ENCODE assay signal across 1 cellular context in the genomic region with DNA sequence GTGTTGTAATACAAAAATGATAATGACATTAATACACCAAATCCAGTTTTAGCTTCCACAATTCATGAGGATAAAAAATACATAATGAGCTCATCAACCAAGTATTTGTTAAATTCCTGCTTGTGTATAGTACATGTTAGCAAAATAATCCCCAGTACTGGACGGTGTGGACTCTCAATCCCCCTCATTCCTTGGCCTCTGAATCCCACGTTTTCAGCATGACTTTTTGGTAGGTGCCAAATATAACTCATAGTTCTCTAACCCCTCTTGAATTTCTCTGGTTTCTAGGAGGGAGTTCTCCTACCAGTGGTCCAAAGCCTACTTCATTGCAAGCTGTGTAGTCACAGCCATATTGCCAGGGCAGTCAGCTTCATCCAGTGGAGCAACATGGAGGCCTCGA.
TF ChIP-seq lines count a peak whose summit lies in the region.

No MANE protein-coding gene starts in this region.

TF ChIP-seq in WTC11, 78 proteins besides CTCF, POLR2A, EP300 and RAD21 (continued from another document):
- TF ChIP-seq, protein P1, sequence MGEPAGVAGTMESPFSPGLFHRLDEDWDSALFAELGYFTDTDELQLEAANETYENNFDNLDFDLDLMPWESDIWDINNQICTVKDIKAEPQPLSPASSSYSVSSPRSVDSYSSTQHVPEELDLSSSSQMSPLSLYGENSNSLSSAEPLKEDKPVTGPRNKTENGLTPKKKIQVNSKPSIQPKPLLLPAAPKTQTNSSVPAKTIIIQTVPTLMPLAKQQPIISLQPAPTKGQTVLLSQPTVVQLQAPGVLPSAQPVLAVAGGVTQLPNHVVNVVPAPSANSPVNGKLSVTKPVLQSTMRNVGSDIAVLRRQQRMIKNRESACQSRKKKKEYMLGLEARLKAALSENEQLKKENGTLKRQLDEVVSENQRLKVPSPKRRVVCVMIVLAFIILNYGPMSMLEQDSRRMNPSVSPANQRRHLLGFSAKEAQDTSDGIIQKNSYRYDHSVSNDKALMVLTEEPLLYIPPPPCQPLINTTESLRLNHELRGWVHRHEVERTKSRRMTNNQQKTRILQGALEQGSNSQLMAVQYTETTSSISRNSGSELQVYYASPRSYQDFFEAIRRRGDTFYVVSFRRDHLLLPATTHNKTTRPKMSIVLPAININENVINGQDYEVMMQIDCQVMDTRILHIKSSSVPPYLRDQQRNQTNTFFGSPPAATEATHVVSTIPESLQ (CRISPR knock-in tag; IDR thresholded peaks at IDR 0.05) = no peak
- TF ChIP-seq JAZF1 (CRISPR knock-in tag; IDR thresholded peaks at IDR 0.05) = no peak
- TF ChIP-seq GABPB1 (CRISPR knock-in tag; IDR thresholded peaks at IDR 0.05) = no peak
- TF ChIP-seq, protein P2, sequence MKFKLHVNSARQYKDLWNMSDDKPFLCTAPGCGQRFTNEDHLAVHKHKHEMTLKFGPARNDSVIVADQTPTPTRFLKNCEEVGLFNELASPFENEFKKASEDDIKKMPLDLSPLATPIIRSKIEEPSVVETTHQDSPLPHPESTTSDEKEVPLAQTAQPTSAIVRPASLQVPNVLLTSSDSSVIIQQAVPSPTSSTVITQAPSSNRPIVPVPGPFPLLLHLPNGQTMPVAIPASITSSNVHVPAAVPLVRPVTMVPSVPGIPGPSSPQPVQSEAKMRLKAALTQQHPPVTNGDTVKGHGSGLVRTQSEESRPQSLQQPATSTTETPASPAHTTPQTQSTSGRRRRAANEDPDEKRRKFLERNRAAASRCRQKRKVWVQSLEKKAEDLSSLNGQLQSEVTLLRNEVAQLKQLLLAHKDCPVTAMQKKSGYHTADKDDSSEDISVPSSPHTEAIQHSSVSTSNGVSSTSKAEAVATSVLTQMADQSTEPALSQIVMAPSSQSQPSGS (CRISPR knock-in tag; IDR thresholded peaks at IDR 0.05; ENCODE audit: borderline replicate concordance, low read depth) = no peak
TF ChIP-seq in WTC11: peak in this region for 0.
